In genomic region chr9:126763130-126763764, GRCh38 we compare ENCODE assay signal across 1 cellular context.
TF ChIP-seq lines count a peak whose summit lies in the region.

No MANE protein-coding gene starts in this region.

TF ChIP-seq in WTC11, 78 proteins besides CTCF, POLR2A, EP300 and RAD21 (continued from another document):
- TF ChIP-seq PRDM15 (CRISPR knock-in tag; IDR thresholded peaks at IDR 0.05) (no peak), CREB1 (CRISPR knock-in tag; IDR thresholded peaks at IDR 0.05) (no peak), HMGXB4 (CRISPR knock-in tag; IDR thresholded peaks at IDR 0.05) (no peak), KAT7 (CRISPR knock-in tag; IDR thresholded peaks at IDR 0.05; ENCODE audit: borderline replicate concordance) (no peak), OVOL2 (CRISPR knock-in tag; IDR thresholded peaks at IDR 0.05; ENCODE audit: borderline replicate concordance) (no peak), MYBL2 (CRISPR knock-in tag; IDR thresholded peaks at IDR 0.05) (no peak), ZNF263 (CRISPR knock-in tag; IDR thresholded peaks at IDR 0.05; ENCODE audit: low read depth) (no peak), USF1 (CRISPR knock-in tag; IDR thresholded peaks at IDR 0.05) (0 out of 2 replicates have a peak, but pooled peaks have one; percentile 31), NFE2L1 (CRISPR knock-in tag; IDR thresholded peaks at IDR 0.05) (no peak)
TF ChIP-seq in WTC11: peak in this region for 3.
